In genomic region chr9:129574911-129575574, GRCh38 we compare ENCODE assay signal across 20 cellular contexts. TPM values are rescaled to one million over a fixed set of nuclear protein-coding genes. Genes with fewer than 3 reads are reported as not detected.
A peak's percentile ranks its signal among the peaks of the same experiment; 100 is the strongest.
DNase-seq lines count a peak whose midpoint lies in the region; ATAC-seq and TF ChIP-seq lines count a peak whose summit lies in the region.
"Had no signal": no experiment of that assay in that cellular context is flagged by ENCODE, and none has a peak within 500 bp of the region (broad histone marks: within the 10 kb centered on the region; RNA-seq: fewer than 3 reads in every experiment).

No MANE protein-coding gene starts in this region.

- peak overlapping the region in 1 of 2 donors; percentile 31 for H3K4me3 Mint-ChIP-seq in CD14-positive monocyte

- H3K27me3 Mint-ChIP-seq in CD14-positive monocyte (ENCODE audit: low read depth in 3 of 3) = peaks cover 6 to 9% (median 8%) of the 10 kb centered on the region in 3 donors

- DNase-seq in CD14-positive monocyte (ENCODE audit: low spot score) = peak; percentile 66
- peak; percentile 47 for DNase-seq in M059J (ENCODE audit: low read depth)
- peak; percentile 75 for DNase-seq in choroid plexus epithelial cell (ENCODE audit: low read depth)
- DNase-seq in DMS153 treated with DMSO at 0.1 percent for 48 hours (lab: John Stamatoyannopoulos, UW; ENCODE audit: unreplicated experiment) = no peak
- no peak for DNase-seq in NCI-H345 treated with DMSO at 0.1 percent for 48 hours (lab: John Stamatoyannopoulos, UW; ENCODE audit: unreplicated experiment)
- no peak for DNase-seq in head of caudate nucleus
- DNase-seq: activated CD4-positive, CD25-positive, alpha-beta regulatory T cell; DND-41; effector CD4-positive, alpha-beta T cell; MM.1S; NCI-H2029 treated with DMSO at 0.1 percent for 48 hours; NCI-H526 treated with DMSO at 0.1 percent for 48 hours; SW 1271 had no signal

- H3K4me1 ChIP-seq in mesodermal cell (ENCODE audit: control insufficient read depth, insufficient read depth, low read length, poor library complexity, severe bottlenecking) = peaks cover 31% of the 10 kb centered on the region

- peaks cover 3 to 5% of the 10 kb centered on the region in 2 donors for H3K36me3 Mint-ChIP-seq in CD14-positive monocyte

- H3K27ac ChIP-seq in mesodermal cell (ENCODE audit: low read depth, low read length, severe bottlenecking) = peak overlapping the region; percentile 23
- H3K27ac ChIP-seq: C4-2B, suprapubic skin had no signal

- 94 to 95% methylated on average over 11 to 13 of the region's 13 CpGs for WGBS in mesodermal cell (ENCODE audit: insufficient coverage in 2 of 2), 2 experiments

- no peak for ATAC-seq in HG03439 (IDR thresholded peaks at IDR 0.05; ENCODE audit: unreplicated experiment)

- peak overlapping the region in 2 of 7 donors; percentile 75 to 91 for H3K27ac Mint-ChIP-seq in CD14-positive monocyte

- no peaks in the 10 kb centered on the region for H3K36me3 ChIP-seq in mesodermal cell (ENCODE audit: control insufficient read depth, insufficient read depth, low read length)
- H3K36me3 ChIP-seq: suprapubic skin had no signal

- no peak for TF ChIP-seq CTCF in CD14-positive monocyte (IDR thresholded peaks at IDR 0.05)
- TF ChIP-seq CTCF in choroid plexus epithelial cell (conservative IDR thresholded peaks at IDR 0.05; ENCODE audit: low read depth, low read length) = no peak

- H3K4me3 ChIP-seq in choroid plexus epithelial cell (ENCODE audit: low read depth, low read length) = no peak overlapping the region
- no peak overlapping the region for H3K4me3 ChIP-seq in mesodermal cell (ENCODE audit: extremely low read depth, insufficient read depth, low read length, poor library complexity, severe bottlenecking)
- H3K4me3 ChIP-seq: lung, suprapubic skin had no signal

- H3K4me1 Mint-ChIP-seq in CD14-positive monocyte = peaks cover 33% of the 10 kb centered on the region

- H3K9me3 ChIP-seq in mesodermal cell (ENCODE audit: control insufficient read depth, low read length) = no peaks in the 10 kb centered on the region
- H3K9me3 ChIP-seq: suprapubic skin had no signal

- intact Hi-C loops in CD14-positive monocyte (cut with micrococcal nuclease) (no loop called here), head of caudate nucleus (cut with DNase I) (no loop called here)

- peaks cover 2 to 8% (median 4%) of the 10 kb centered on the region in 7 donors for H3K9me3 Mint-ChIP-seq in CD14-positive monocyte

RNA-seq across cellular contexts. Expression of gene C9orf50, which starts 45.9 kb away (rescaled TPM):
- polyA plus RNA-seq in CD14-positive monocyte = not detected
- total RNA-seq in M059J (2014; rRNA removed; shearing (Covaris generic)) = 0.10 TPM in 1 of 2 replicates, not detected in the other
- 0.29 TPM for polyA plus RNA-seq in mesodermal cell (2013, experiment 1 of 2)
- not detected for polyA plus RNA-seq in mesodermal cell (2013, experiment 2 of 2)
- total RNA-seq: frontal cortex had no signal
- polyA plus RNA-seq: lung, neural cell had no signal

RNA-seq across cellular contexts. Expression of gene NTMT1, which starts 50.9 kb away (rescaled TPM):
- polyA plus RNA-seq in CD14-positive monocyte = 10 to 100 TPM; 28.2 to 43.9 TPM
- total RNA-seq in M059J (2014; rRNA removed; shearing (Covaris generic)) = 77.0 and 79.5 TPM in 2 replicates
- polyA plus RNA-seq in mesodermal cell (2013, experiment 1 of 2) = 60.6 TPM
- 49.5 TPM for polyA plus RNA-seq in mesodermal cell (2013, experiment 2 of 2)

Comparison
In these comparisons a context has a peak if more than half of its experiments do, and no peak if none do; other contexts are left out.
1. DNase-seq: peak in CD14-positive monocyte (single experiment), M059J (single experiment) and choroid plexus epithelial cell (single experiment); none in DMS153 treated with DMSO at 0.1 percent for 48 hours (single experiment), NCI-H345 treated with DMSO at 0.1 percent for 48 hours (single experiment) and head of caudate nucleus (0 of 42).